Comparison of ENCODE assay signal across 1 cellular context in the genomic region with DNA sequence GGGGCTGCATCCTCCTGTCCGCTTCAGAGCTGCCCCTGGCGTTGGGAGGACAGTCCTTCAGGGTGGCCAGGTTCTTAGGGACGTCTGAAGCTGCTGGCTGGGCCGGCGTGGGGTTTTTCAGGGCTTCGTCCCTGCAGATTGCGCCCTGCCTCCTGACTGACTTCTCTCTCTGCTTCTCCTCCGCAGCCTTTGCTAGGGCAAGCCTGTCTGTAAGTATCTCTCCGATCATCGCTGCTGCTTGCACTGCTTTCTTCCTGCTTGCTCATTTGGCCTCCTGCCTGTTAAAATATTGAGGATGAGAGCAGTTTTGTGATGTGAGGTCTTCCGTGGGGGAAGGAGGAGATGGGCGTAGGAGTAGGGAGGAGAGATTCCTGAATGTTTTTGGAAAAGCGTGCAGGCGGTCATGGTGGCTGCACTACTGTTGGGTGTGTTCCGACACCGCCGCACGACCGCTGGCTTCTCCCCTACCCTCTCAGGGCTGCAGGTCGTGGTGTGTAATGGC.
TF ChIP-seq lines count a peak whose summit lies in the region.

No MANE protein-coding gene starts in this region.

TF ChIP-seq in IMR-90, 13 proteins besides CTCF, POLR2A, EP300 and RAD21 (continued from another document):
- TF ChIP-seq SMC3 (IDR thresholded peaks at IDR 0.05; ENCODE audit: low read depth, low read length): no peak
- no peak for TF ChIP-seq MAFK (IDR thresholded peaks at IDR 0.05; ENCODE audit: low read depth, low read length)
- no peak for TF ChIP-seq RFX5 (IDR thresholded peaks at IDR 0.05; ENCODE audit: low read depth, low read length)
- no peak for TF ChIP-seq MAZ (IDR thresholded peaks at IDR 0.05; ENCODE audit: borderline replicate concordance, low read depth, low read length)
- TF ChIP-seq NFE2L2 (IDR thresholded peaks at IDR 0.05; ENCODE audit: low read depth, low read length): no peak
- TF ChIP-seq RCOR1 (IDR thresholded peaks at IDR 0.05; ENCODE audit: insufficient replicate concordance, low read length): no peak
- no peak for TF ChIP-seq FOS (IDR thresholded peaks at IDR 0.05; ENCODE audit: low read depth, low read length)
- TF ChIP-seq, protein P1, sequence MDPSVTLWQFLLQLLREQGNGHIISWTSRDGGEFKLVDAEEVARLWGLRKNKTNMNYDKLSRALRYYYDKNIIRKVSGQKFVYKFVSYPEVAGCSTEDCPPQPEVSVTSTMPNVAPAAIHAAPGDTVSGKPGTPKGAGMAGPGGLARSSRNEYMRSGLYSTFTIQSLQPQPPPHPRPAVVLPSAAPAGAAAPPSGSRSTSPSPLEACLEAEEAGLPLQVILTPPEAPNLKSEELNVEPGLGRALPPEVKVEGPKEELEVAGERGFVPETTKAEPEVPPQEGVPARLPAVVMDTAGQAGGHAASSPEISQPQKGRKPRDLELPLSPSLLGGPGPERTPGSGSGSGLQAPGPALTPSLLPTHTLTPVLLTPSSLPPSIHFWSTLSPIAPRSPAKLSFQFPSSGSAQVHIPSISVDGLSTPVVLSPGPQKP (IDR thresholded peaks at IDR 0.05; ENCODE audit: borderline replicate concordance, low read depth, low read length): no peak
